In genomic region chr19:3278294-3278693, GRCh38 we compare ENCODE assay signal across 1 cellular context.
TF ChIP-seq lines count a peak whose summit lies in the region.

No MANE protein-coding gene starts in this region.

TF ChIP-seq in HEK293, 187 proteins besides CTCF, POLR2A, EP300 and RAD21 (continued from another document):
- no peak for TF ChIP-seq ZBTB26 (tag by site-specific recombination; optimal IDR thresholded peaks at IDR 0.05)
- no peak for TF ChIP-seq MZF1 (tag by site-specific recombination; IDR thresholded peaks at IDR 0.05; ENCODE audit: borderline replicate concordance)
- TF ChIP-seq ZNF785 (tag by site-specific recombination; IDR thresholded peaks at IDR 0.05), result peak; percentile 20; the same call in 1 of the 2 replicates
